Comparison of ENCODE assay signal across 16 cellular contexts in the genomic region with DNA sequence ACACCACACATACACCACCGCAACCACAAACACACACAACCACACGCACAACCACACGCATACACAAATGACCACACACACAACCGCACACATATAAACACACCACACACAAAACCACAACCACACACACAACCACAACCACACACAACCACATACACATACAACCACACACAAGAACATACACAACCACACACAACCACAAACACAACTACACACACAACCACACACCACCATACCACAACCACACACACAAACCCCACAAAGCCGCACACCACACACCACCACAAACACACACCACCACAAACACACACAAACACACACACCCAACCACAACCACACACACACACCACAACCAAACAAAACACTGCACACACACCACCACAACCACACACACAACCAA.
DNase-seq lines count a peak whose midpoint lies in the region; ATAC-seq, FAIRE-seq and TF ChIP-seq lines count a peak whose summit lies in the region.
"Had no signal": no experiment of that assay in that cellular context is flagged by ENCODE, and none has a peak within 500 bp of the region (broad histone marks: within the 10 kb centered on the region; RNA-seq: fewer than 3 reads in every experiment).

No MANE protein-coding gene starts in this region.

- no peak overlapping the region for H3K14ac ChIP-seq in H1 (ENCODE audit: insufficient read length)

- no peak overlapping the region for H2BK5ac ChIP-seq in H1 (ENCODE audit: low read depth, low read length)

- H3K4me1 ChIP-seq in H1 (replicated peaks in 1 of 4; ENCODE audit: control insufficient read depth in 3 of 4, insufficient read depth in 4 of 4, low read length in 3 of 4): no peaks in the 10 kb centered on the region; a peak in 1 of 7 replicates
- no peaks in the 10 kb centered on the region for H3K4me1 ChIP-seq in upper lobe of right lung

- CTCF ChIA-PET in H1 (lab: Charles Lee; ENCODE audit: partially characterized antibody): no interaction called here

- H3K4me1 Mint-ChIP-seq in activated naive CD8-positive, alpha-beta T cell treated with anti-CD3 and anti-CD28 coated beads, Interleukin-2, amount 10 ng/mL, durations not matched to agents 7 days and 5 days: peaks cover 4% of the 10 kb centered on the region
- H3K4me1 Mint-ChIP-seq in activated naive CD8-positive, alpha-beta T cell treated with anti-CD3 and anti-CD28 coated beads for 36 hours: no peaks in the 10 kb centered on the region
- no peaks in the 10 kb centered on the region for H3K4me1 Mint-ChIP-seq in activated T-helper 1 cell treated with anti-CD3 and anti-CD28 coated beads, Interleukin-12 subunit alpha, Interleukin-12 subunit beta, Interleukin-2, Interleukin-4 antibody, amounts not matched to agents 30 ng/mL and 10 ng/mL and 1 ng/mL, durations not matched to agents 14 hours and 24 hours and 36 hours (ENCODE audit: low read depth)

- H3K36me3 Mint-ChIP-seq in activated naive CD8-positive, alpha-beta T cell treated with anti-CD3 and anti-CD28 coated beads, Interleukin-2, amount 10 ng/mL, durations not matched to agents 7 days and 5 days: peaks cover 6% of the 10 kb centered on the region
- peaks cover 7% of the 10 kb centered on the region for H3K36me3 Mint-ChIP-seq in activated naive CD8-positive, alpha-beta T cell treated with anti-CD3 and anti-CD28 coated beads for 36 hours
- H3K36me3 Mint-ChIP-seq in activated T-helper 1 cell treated with anti-CD3 and anti-CD28 coated beads, Interleukin-12 subunit alpha, Interleukin-12 subunit beta, Interleukin-2, Interleukin-4 antibody, amounts not matched to agents 30 ng/mL and 10 ng/mL and 1 ng/mL, durations not matched to agents 14 hours and 24 hours and 36 hours (ENCODE audit: low read depth): no peaks in the 10 kb centered on the region

- no peak for DNase-seq in activated naive CD8-positive, alpha-beta T cell treated with anti-CD3 and anti-CD28 coated beads, Interleukin-2, amount 10 ng/mL, durations not matched to agents 7 days and 5 days
- DNase-seq in activated naive CD8-positive, alpha-beta T cell treated with anti-CD3 and anti-CD28 coated beads for 36 hours: no peak
- DNase-seq in activated T-helper 1 cell treated with anti-CD3 and anti-CD28 coated beads, Interleukin-12 subunit alpha, Interleukin-12 subunit beta, Interleukin-2, Interleukin-4 antibody, amounts not matched to agents 30 ng/mL and 10 ng/mL and 1 ng/mL, durations not matched to agents 14 hours and 24 hours and 36 hours (ENCODE audit: low spot score): no peak
- DNase-seq in H1 (ENCODE audit: low read depth in 1 of 2, low spot score in 2 of 2): no peak
- DNase-seq in upper lobe of right lung: peak; percentile 16
- no peak for DNase-seq in foreskin melanocyte
- no peak for DNase-seq in HPDE6-E6E7 (ENCODE audit: extremely low spot score)
- DNase-seq: COR-L47, H7, KG1, NCI-H1417 treated with DMSO at 0.1 percent for 48 hours, NCI-H2029, NCI-H2171, NCI-H446 treated with DMSO at 0.1 percent for 48 hours had no signal

- H4K8ac ChIP-seq in H1 (ENCODE audit: extremely low read depth, insufficient read depth, low read length): no peak overlapping the region

- H3K27ac Mint-ChIP-seq in activated naive CD8-positive, alpha-beta T cell treated with anti-CD3 and anti-CD28 coated beads, Interleukin-2, amount 10 ng/mL, durations not matched to agents 7 days and 5 days: peak overlapping the region; percentile 78
- H3K27ac Mint-ChIP-seq in activated naive CD8-positive, alpha-beta T cell treated with anti-CD3 and anti-CD28 coated beads for 36 hours: no peak overlapping the region
- peak overlapping the region; percentile 18 for H3K27ac Mint-ChIP-seq in activated T-helper 1 cell treated with anti-CD3 and anti-CD28 coated beads, Interleukin-12 subunit alpha, Interleukin-12 subunit beta, Interleukin-2, Interleukin-4 antibody, amounts not matched to agents 30 ng/mL and 10 ng/mL and 1 ng/mL, durations not matched to agents 14 hours and 24 hours and 36 hours

- H3K36me3 ChIP-seq in H1 (ENCODE audit: control insufficient read depth in 2 of 4, insufficient read depth in 4 of 4, low read length in 3 of 4): no peaks in the 10 kb centered on the region
- no peaks in the 10 kb centered on the region for H3K36me3 ChIP-seq in upper lobe of right lung

- H3K79me1 ChIP-seq in H1 (ENCODE audit: low read depth, low read length): no peaks in the 10 kb centered on the region

- no peak for TF ChIP-seq CTCF in H1 (IDR thresholded peaks at IDR 0.05; ENCODE audit: control extremely low read depth in 1 of 3, insufficient read depth in 1 of 3, low read depth in 1 of 3, low read length in 3 of 3)
- no peak for TF ChIP-seq CTCF in upper lobe of right lung (IDR thresholded peaks at IDR 0.05)

- TF ChIP-seq POLR2A in H1 (IDR thresholded peaks at IDR 0.05; ENCODE audit: control extremely low read depth in 1 of 2, low read depth in 2 of 2, low read length in 2 of 2): no peak

- no peak for FAIRE-seq in H1 (lab: Jason Lieb, UNC)

- H2AK5ac ChIP-seq in H1 (ENCODE audit: low read depth, low read length): peak overlapping the region; percentile 82; the same call in 1 of the 2 replicates

- H3K4ac ChIP-seq in H1 (replicated peaks; ENCODE audit: insufficient read length, low read depth, low read length): peak overlapping the region; percentile 73

- no peak overlapping the region for H3K23ac ChIP-seq in H1 (ENCODE audit: insufficient read length)

- H3K9me3 ChIP-seq in H1 (ENCODE audit: insufficient read depth in 2 of 2, low read depth in 1 of 2, low read length in 1 of 2) (no peaks in the 10 kb centered on the region), upper lobe of right lung (no peaks in the 10 kb centered on the region)

- no peak overlapping the region for H3K18ac ChIP-seq in H1 (ENCODE audit: extremely low read depth, low read length)

- H3K4me2 ChIP-seq in H1 (ENCODE audit: insufficient read depth in 1 of 2, low read depth in 2 of 2, low read length in 2 of 2): no peak overlapping the region

- no peak for TF ChIP-seq EP300 in H1 (IDR thresholded peaks at IDR 0.05; ENCODE audit: borderline replicate concordance in 1 of 2, low read depth in 2 of 2, low read length in 2 of 2)

- H3K27ac ChIP-seq in H1 (ENCODE audit: low read depth, low read length) (no peak overlapping the region), upper lobe of right lung (no peak overlapping the region)
- H3K27ac ChIP-seq: HL-60, RWPE1 had no signal

- peak overlapping the region; percentile 49; the same call in 1 of the 2 replicates for H2BK15ac ChIP-seq in H1 (ENCODE audit: low read length)

- no peaks in the 10 kb centered on the region for H3K79me2 ChIP-seq in H1 (ENCODE audit: control insufficient read depth in 1 of 2, insufficient read depth in 2 of 2, low read length in 2 of 2)

- peaks cover 9% of the 10 kb centered on the region for H3K9me3 Mint-ChIP-seq in activated naive CD8-positive, alpha-beta T cell treated with anti-CD3 and anti-CD28 coated beads, Interleukin-2, amount 10 ng/mL, durations not matched to agents 7 days and 5 days
- H3K9me3 Mint-ChIP-seq in activated naive CD8-positive, alpha-beta T cell treated with anti-CD3 and anti-CD28 coated beads for 36 hours: peaks cover 10% of the 10 kb centered on the region
- H3K9me3 Mint-ChIP-seq in activated T-helper 1 cell treated with anti-CD3 and anti-CD28 coated beads, Interleukin-12 subunit alpha, Interleukin-12 subunit beta, Interleukin-2, Interleukin-4 antibody, amounts not matched to agents 30 ng/mL and 10 ng/mL and 1 ng/mL, durations not matched to agents 14 hours and 24 hours and 36 hours: peaks cover 10% of the 10 kb centered on the region

- peaks cover 10% of the 10 kb centered on the region; the same call in 1 of the 2 replicates for H3K23me2 ChIP-seq in H1 (ENCODE audit: low read depth, low read length)

- peak overlapping the region; percentile 23 for H4K91ac ChIP-seq in H1 (replicated peaks; ENCODE audit: insufficient read length, low read length)

- H3K4me3 Mint-ChIP-seq in activated naive CD8-positive, alpha-beta T cell treated with anti-CD3 and anti-CD28 coated beads, Interleukin-2, amount 10 ng/mL, durations not matched to agents 7 days and 5 days: peak overlapping the region; percentile 32
- H3K4me3 Mint-ChIP-seq in activated naive CD8-positive, alpha-beta T cell treated with anti-CD3 and anti-CD28 coated beads for 36 hours: no peak overlapping the region
- H3K4me3 Mint-ChIP-seq in activated T-helper 1 cell treated with anti-CD3 and anti-CD28 coated beads, Interleukin-12 subunit alpha, Interleukin-12 subunit beta, Interleukin-2, Interleukin-4 antibody, amounts not matched to agents 30 ng/mL and 10 ng/mL and 1 ng/mL, durations not matched to agents 14 hours and 24 hours and 36 hours: no peak overlapping the region

- H4K5ac ChIP-seq in H1 (ENCODE audit: insufficient read length, low read depth, low read length): no peak overlapping the region

- H2BK20ac ChIP-seq in H1 (ENCODE audit: low read length): no peak overlapping the region

- 82% methylated on average over 5 of the region's 5 CpGs; no CpG with 5 or more reads in 1 of the 2 experiments for WGBS in H1 (ENCODE audit: extremely low coverage in 1 of 2, insufficient coverage in 1 of 2, insufficient read length in 1 of 2, insufficient replicate concordance in 2 of 2, low coverage in 1 of 2, low lambda C conversion rate in 2 of 2, missing lambda C conversion rate in 1 of 2), 2 experiments

- POLR2A ChIA-PET in activated naive CD8-positive, alpha-beta T cell treated with anti-CD3 and anti-CD28 coated beads, Interleukin-2, amount 10 ng/mL, durations not matched to agents 7 days and 5 days (lab: Charles Lee): no interaction called here
- POLR2A ChIA-PET in H1 (lab: Charles Lee; ENCODE audit: partially characterized antibody): no interaction called here

- peaks cover 4 to 27% (median 21%) of the 10 kb centered on the region in 4 experiments; a peak in 5 of 7 replicates for H3K27me3 ChIP-seq in H1 (replicated peaks in 1 of 4; ENCODE audit: control insufficient read depth in 3 of 4, extremely low read depth in 1 of 4, insufficient read depth in 3 of 4, low read length in 3 of 4)
- H3K27me3 ChIP-seq in upper lobe of right lung: peaks cover 7% of the 10 kb centered on the region

- no peak overlapping the region for H2BK120ac ChIP-seq in H1 (replicated peaks; ENCODE audit: low read depth, low read length)

- no peak overlapping the region for H2BK12ac ChIP-seq in H1 (ENCODE audit: low read depth, low read length)

- H3K4me3 ChIP-seq in H1 (ENCODE audit: extremely low read depth in 1 of 4, insufficient read depth in 2 of 4, low read depth in 3 of 4, low read length in 4 of 4) (no peak overlapping the region), upper lobe of right lung (no peak overlapping the region)

- no peak overlapping the region for H3K9ac ChIP-seq in H1 (replicated peaks in 1 of 4; ENCODE audit: extremely low read depth in 1 of 4, low read depth in 3 of 4, low read length in 3 of 4)

- peaks cover 3 to 9% of the 10 kb centered on the region in 2 experiments for H4K20me1 ChIP-seq in H1 (replicated peaks in 1 of 2; ENCODE audit: control insufficient read depth in 1 of 2, insufficient read depth in 2 of 2, low read length in 2 of 2)

- TF ChIP-seq RAD21 in H1 (IDR thresholded peaks at IDR 0.05 in 1 of 2, conservative IDR thresholded peaks at IDR 0.05 in 1 of 2; ENCODE audit: low read depth in 2 of 2, low read length in 2 of 2): no peak

- no peak overlapping the region for H2AFZ ChIP-seq in H1 (ENCODE audit: low read length)

- peaks cover 4% of the 10 kb centered on the region for H3K27me3 Mint-ChIP-seq in activated naive CD8-positive, alpha-beta T cell treated with anti-CD3 and anti-CD28 coated beads, Interleukin-2, amount 10 ng/mL, durations not matched to agents 7 days and 5 days
- peaks cover 22% of the 10 kb centered on the region for H3K27me3 Mint-ChIP-seq in activated naive CD8-positive, alpha-beta T cell treated with anti-CD3 and anti-CD28 coated beads for 36 hours
- H3K27me3 Mint-ChIP-seq in activated T-helper 1 cell treated with anti-CD3 and anti-CD28 coated beads, Interleukin-12 subunit alpha, Interleukin-12 subunit beta, Interleukin-2, Interleukin-4 antibody, amounts not matched to agents 30 ng/mL and 10 ng/mL and 1 ng/mL, durations not matched to agents 14 hours and 24 hours and 36 hours (ENCODE audit: insufficient read depth): peaks cover 1% of the 10 kb centered on the region

- no peak for ATAC-seq in activated naive CD8-positive, alpha-beta T cell treated with anti-CD3 and anti-CD28 coated beads, Interleukin-2, amount 10 ng/mL, durations not matched to agents 7 days and 5 days (ENCODE audit: low read depth)
- ATAC-seq in upper lobe of right lung: no peak

- H3K56ac ChIP-seq in H1 (replicated peaks; ENCODE audit: insufficient read length, low read depth, low read length): peak overlapping the region; percentile 95

- intact Hi-C loops in activated T-helper 1 cell treated with anti-CD3 and anti-CD28 coated beads, Interleukin-12 subunit alpha, Interleukin-12 subunit beta, Interleukin-2, Interleukin-4 antibody, amounts not matched to agents 30 ng/mL and 10 ng/mL and 1 ng/mL, durations not matched to agents 14 hours and 24 hours and 36 hours (cut with micrococcal nuclease): no loop called here
- intact Hi-C loops in upper lobe of right lung (cut with DNase I): no loop called here
